Comparison of ENCODE assay signal across 10 cellular contexts in genomic region chr1:58727363-58727762, GRCh38. TPM values are rescaled to one million over a fixed set of nuclear protein-coding genes. Genes with fewer than 3 reads are reported as not detected.
DNase-seq lines count a peak whose midpoint lies in the region; ATAC-seq, FAIRE-seq and TF ChIP-seq lines count a peak whose summit lies in the region.
"Had no signal": no experiment of that assay in that cellular context is flagged by ENCODE, and none has a peak within 500 bp of the region (broad histone marks: within the 10 kb centered on the region; RNA-seq: fewer than 3 reads in every experiment).

No MANE protein-coding gene starts in this region.

- peak overlapping the region; percentile 31 for H3K27ac Mint-ChIP-seq in neural crest cell (ENCODE audit: unreplicated experiment)
- H3K27ac Mint-ChIP-seq: T-helper 1 cell treated with Interleukin-12 subunit alpha and Interleukin-12 subunit beta and Interleukin-4 antibody, amounts not matched to agents 30 μg/mL and 1 μg/mL, for 36 hours had no signal

- DNase-seq in GM04503 (ENCODE audit: low read depth) (peak; percentile 83), NCI-H1694 (lab: John Stamatoyannopoulos, UW) (peak; percentile 67), breast epithelium (ENCODE audit: low spot score in 2 of 2) (peak in 1 of 2 donors; percentile 63), neural crest cell (ENCODE audit: low read depth, low spot score) (no peak), upper lobe of right lung (no peak), Kasumi-1 (lab: John Stamatoyannopoulos, UW) (no peak), D721Med (ENCODE audit: insufficient read length, low spot score) (no peak)

- no peaks in the 10 kb centered on the region for H3K36me3 ChIP-seq in breast epithelium
- no peaks in the 10 kb centered on the region for H3K36me3 ChIP-seq in upper lobe of right lung

- TF ChIP-seq CTCF in breast epithelium (IDR thresholded peaks at IDR 0.05) (no peak), neural crest cell (conservative IDR thresholded peaks at IDR 0.05) (no peak), upper lobe of right lung (IDR thresholded peaks at IDR 0.05) (no peak), D721Med (IDR thresholded peaks at IDR 0.05; ENCODE audit: insufficient read depth, missing control alignments) (no peak)

- no peaks in the 10 kb centered on the region for H3K27me3 Mint-ChIP-seq in neural crest cell (ENCODE audit: low read depth)
- H3K27me3 Mint-ChIP-seq: central memory CD8-positive, alpha-beta T cell had no signal

- peaks cover 20% of the 10 kb centered on the region for H3K4me1 Mint-ChIP-seq in neural crest cell

- peaks cover 4% of the 10 kb centered on the region for H3K9me3 Mint-ChIP-seq in neural crest cell
- H3K9me3 Mint-ChIP-seq: central memory CD8-positive, alpha-beta T cell; T-helper 1 cell treated with Interleukin-12 subunit alpha and Interleukin-12 subunit beta and Interleukin-4 antibody, amounts not matched to agents 30 μg/mL and 1 μg/mL, for 36 hours had no signal

- H3K4me3 ChIP-seq in breast epithelium (no peak overlapping the region), upper lobe of right lung (no peak overlapping the region)

- peak overlapping the region; percentile 72 to 74 for H3K27ac ChIP-seq in breast epithelium
- no peak overlapping the region for H3K27ac ChIP-seq in upper lobe of right lung

- H3K27me3 ChIP-seq in breast epithelium (no peaks in the 10 kb centered on the region), upper lobe of right lung (no peaks in the 10 kb centered on the region)

- H3K4me1 ChIP-seq in breast epithelium: no peaks in the 10 kb centered on the region
- no peaks in the 10 kb centered on the region for H3K4me1 ChIP-seq in upper lobe of right lung

- TF ChIP-seq POLR2A in breast epithelium (IDR thresholded peaks at IDR 0.05): no peak

- H3K36me3 Mint-ChIP-seq in neural crest cell (ENCODE audit: low read depth): no peaks in the 10 kb centered on the region

- intact Hi-C loops in breast epithelium (cut with DNase I; ENCODE audit: low total_unique reads) (no loop called here), upper lobe of right lung (cut with DNase I) (no loop called here)

- H3K9me3 ChIP-seq in breast epithelium (no peaks in the 10 kb centered on the region), upper lobe of right lung (no peaks in the 10 kb centered on the region)

- no peak for FAIRE-seq in D721Med (lab: Jason Lieb, UNC)

- H3K4me3 Mint-ChIP-seq in neural crest cell: no peak overlapping the region
- H3K4me3 Mint-ChIP-seq: central memory CD8-positive, alpha-beta T cell; T-helper 1 cell treated with Interleukin-12 subunit alpha and Interleukin-12 subunit beta and Interleukin-4 antibody, amounts not matched to agents 30 μg/mL and 1 μg/mL, for 36 hours had no signal

- no peak for ATAC-seq in GM18498 (IDR thresholded peaks at IDR 0.05; ENCODE audit: unreplicated experiment)
- no peak for ATAC-seq in upper lobe of right lung

RNA-seq across cellular contexts. Expression of gene MYSM1, which starts 27.5 kb away (rescaled TPM):
- total RNA-seq in breast epithelium (10 to 100 TPM; 24.8 to 54.0 (median 52.4) TPM), neural crest cell (44.0 and 44.8 TPM in 2 replicates), upper lobe of right lung (40.2 TPM)

RNA-seq across cellular contexts. Expression of gene JUN, which starts 56.5 kb away (rescaled TPM):
- total RNA-seq in breast epithelium: 100 to 1,000 TPM; 119 to 880 (median 379) TPM
- total RNA-seq in neural crest cell: 28.7 and 29.0 TPM in 2 replicates
- 112 TPM for total RNA-seq in upper lobe of right lung

Comparison
In these comparisons a context has a peak if more than half of its experiments do, and no peak if none do; other contexts are left out.
1. DNase-seq: peak in GM04503 (single experiment) and NCI-H1694 (single experiment); none in neural crest cell (single experiment), upper lobe of right lung (single experiment), Kasumi-1 (0 of 2) and D721Med (single experiment).